8 cellular contexts compared by ENCODE assay signal in the genomic region with DNA sequence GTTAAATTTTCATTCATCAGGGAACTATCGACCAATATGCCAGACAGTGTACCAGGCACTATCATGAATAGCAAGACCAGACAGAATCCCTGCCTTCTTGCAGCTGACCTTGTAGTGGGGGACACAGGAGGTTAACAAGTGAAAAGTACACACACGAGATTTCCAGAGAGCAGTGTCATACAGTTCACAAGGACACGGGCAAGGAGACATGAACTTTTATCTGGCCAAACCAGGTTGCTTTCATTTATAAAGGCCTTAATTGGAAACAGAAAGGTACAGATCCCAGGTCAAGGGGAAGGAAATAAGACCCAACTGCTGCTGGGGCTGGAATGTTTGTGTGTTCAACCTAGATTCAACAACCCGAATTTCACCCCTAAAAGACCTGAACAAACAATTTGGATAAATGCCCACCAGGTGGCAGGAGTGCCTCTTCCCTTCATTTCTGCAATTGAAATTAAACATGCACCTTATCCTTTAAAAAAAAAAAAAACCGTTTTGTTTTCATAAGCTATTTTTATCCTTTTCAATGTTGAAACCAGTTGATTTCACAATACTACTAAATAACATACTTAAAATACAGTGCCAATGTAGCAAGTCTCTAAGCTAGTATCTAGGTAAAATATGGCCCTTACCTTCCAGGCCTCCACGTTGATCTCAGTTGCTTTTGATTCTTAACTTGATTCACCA.
DNase-seq lines count a peak whose midpoint lies in the region; ATAC-seq, FAIRE-seq and TF ChIP-seq lines count a peak whose summit lies in the region.

No MANE protein-coding gene starts in this region.

- no peak overlapping the region for H3K4me2 ChIP-seq in astrocyte (ENCODE audit: low read length)

- H3K27me3 Mint-ChIP-seq in astrocyte (ENCODE audit: low read depth, unreplicated experiment) = peaks cover 12% of the 10 kb centered on the region

- peak; percentile 68 for TF ChIP-seq CTCF in RWPE1 (conservative IDR thresholded peaks at IDR 0.05; ENCODE audit: low read depth)
- peak; percentile 67 for TF ChIP-seq CTCF in astrocyte (IDR thresholded peaks at IDR 0.05; ENCODE audit: insufficient read depth, low read depth, low read length)

- no peak overlapping the region for H2AFZ ChIP-seq in astrocyte (ENCODE audit: low read depth, low read length)

- H3K27me3 ChIP-seq in astrocyte (ENCODE audit: insufficient read depth, low read length) = no peaks in the 10 kb centered on the region

- DNase-seq in DMS53 treated with DMSO at 0.1 percent for 48 hours (lab: John Stamatoyannopoulos, UW; ENCODE audit: unreplicated experiment) (peak; percentile 15), RWPE1 (ENCODE audit: low spot score) (peak; percentile 67), astrocyte (ENCODE audit: low read depth) (peak; percentile 30), hepatic stellate cell (ENCODE audit: low spot score) (peak; percentile 55), smooth muscle cell of the brain vasculature (ENCODE audit: low read depth, low spot score) (peak; percentile 32)
- DNase-seq in Jurkat, Clone E6-1 (ENCODE audit: low read depth, low spot score) = peak; percentile 35

- CTCF ChIA-PET in RWPE1 (lab: Yijun Ruan, JAX) = interaction anchor here (0.6 to 1.3 kb wide), 24 partner anchors 9 to 1304 kb away, joined by 3 to 21 read pairs (median 4); a partner anchor contains a TSS

- H3K36me3 Mint-ChIP-seq in astrocyte (ENCODE audit: low read depth, unreplicated experiment) = no peaks in the 10 kb centered on the region

- H3K27ac Mint-ChIP-seq in astrocyte (ENCODE audit: unreplicated experiment) = no peak overlapping the region

- no peak for ATAC-seq in GM21723 (IDR thresholded peaks at IDR 0.05; ENCODE audit: unreplicated experiment)
- no peak for ATAC-seq in GM21447 (IDR thresholded peaks at IDR 0.05; ENCODE audit: unreplicated experiment)

- H3K27ac ChIP-seq in RWPE1 (no peak overlapping the region), astrocyte (ENCODE audit: low read depth, low read length) (no peak overlapping the region)

- FAIRE-seq in astrocyte (lab: Jason Lieb, UNC) = no peak

- no peak overlapping the region for H3K9ac ChIP-seq in astrocyte (ENCODE audit: low read length)

- H3K4me3 Mint-ChIP-seq in astrocyte (ENCODE audit: unreplicated experiment) = no peak overlapping the region

- POLR2A ChIA-PET in RWPE1 (lab: Yijun Ruan, JAX; ENCODE audit: low non-redundant PET) = interaction anchor here (0.5 kb wide), 1 partner anchor 138 kb away, joined by 4 read pairs; no protein-coding TSS in a partner anchor

- H3K4me1 ChIP-seq in astrocyte (ENCODE audit: insufficient read depth, low read length) = no peaks in the 10 kb centered on the region

- no peaks in the 10 kb centered on the region for H4K20me1 ChIP-seq in astrocyte (ENCODE audit: insufficient read depth, low read length)

- H3K4me1 Mint-ChIP-seq in astrocyte (ENCODE audit: low read depth, unreplicated experiment) = no peaks in the 10 kb centered on the region

- no peaks in the 10 kb centered on the region for H3K9me3 ChIP-seq in astrocyte (ENCODE audit: insufficient read depth, low read depth, low read length)

- no peaks in the 10 kb centered on the region for H3K36me3 ChIP-seq in astrocyte (ENCODE audit: insufficient read depth, low read length)

- H3K9me3 Mint-ChIP-seq in astrocyte (ENCODE audit: unreplicated experiment) = no peaks in the 10 kb centered on the region

- no peaks in the 10 kb centered on the region for H3K79me2 ChIP-seq in astrocyte (ENCODE audit: insufficient read depth, low read length)

- no peak overlapping the region for H3K4me3 ChIP-seq in Jurkat, Clone E6-1 (ENCODE audit: low read length)
- H3K4me3 ChIP-seq in astrocyte (ENCODE audit: insufficient read depth, low read depth, low read length) = no peak overlapping the region

Comparison
In these comparisons a context has a peak if more than half of its experiments do, and no peak if none do; other contexts are left out.
1. DNase-seq: peak in every context shown above with its lines; median percentile 67 in RWPE1; 55 in hepatic stellate cell; 35 in Jurkat, Clone E6-1; 32 in smooth muscle cell of the brain vasculature; 30 in astrocyte; 15 in DMS53 treated with DMSO at 0.1 percent for 48 hours.